In the genomic region with DNA sequence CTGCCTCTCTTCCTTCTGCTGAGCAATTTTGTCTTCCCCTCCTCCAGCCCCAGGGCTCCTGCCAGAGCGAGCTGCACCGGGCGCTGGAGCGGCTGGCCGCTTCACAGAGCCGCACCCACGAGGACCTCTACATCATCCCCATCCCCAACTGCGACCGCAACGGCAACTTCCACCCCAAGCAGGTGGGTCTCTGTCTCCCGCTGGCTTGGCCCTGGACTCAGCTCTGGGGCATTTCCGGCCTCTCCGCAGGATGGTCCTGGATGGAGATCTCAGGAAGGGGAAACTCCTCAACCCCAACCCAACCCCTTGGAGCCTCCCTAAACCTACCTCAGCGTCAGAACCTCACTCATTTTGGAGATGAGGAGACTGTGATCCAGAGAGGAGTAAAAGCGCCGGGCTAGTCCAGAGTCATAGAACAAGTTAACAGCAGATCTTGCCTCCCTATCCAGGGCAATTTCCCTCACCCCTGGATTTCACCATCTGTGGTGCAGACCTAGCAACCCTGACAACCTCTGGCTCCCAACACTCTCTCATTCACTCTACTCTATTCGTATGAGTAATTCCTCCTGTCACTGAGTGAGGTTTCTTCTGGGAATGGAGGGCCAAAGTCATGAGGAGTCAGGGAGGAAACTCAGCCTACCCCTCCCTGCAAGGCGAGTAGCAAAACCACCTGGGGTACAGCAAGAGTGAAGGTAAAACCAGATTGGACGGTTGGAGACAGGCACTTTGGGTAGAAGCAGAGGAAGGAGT, we compare ENCODE assay signal across 15 cellular contexts. TPM values are rescaled to one million over a fixed set of nuclear protein-coding genes. Genes with fewer than 3 reads are reported as not detected.
DNase-seq lines count a peak whose midpoint lies in the region; TF ChIP-seq lines count a peak whose summit lies in the region.
"Had no signal": no experiment of that assay in that cellular context is flagged by ENCODE, and none has a peak within 500 bp of the region (broad histone marks: within the 10 kb centered on the region; RNA-seq: fewer than 3 reads in every experiment).

No MANE protein-coding gene starts in this region.

- H3K27ac Mint-ChIP-seq in neural progenitor cell = peak overlapping the region; percentile 42

- H2AFZ ChIP-seq in ACC112 (ENCODE audit: low read length, unreplicated experiment) = no peak overlapping the region
- no peak overlapping the region for H2AFZ ChIP-seq in neural progenitor cell (replicated peaks)

- H3F3A ChIP-seq in neural progenitor cell (ENCODE audit: low read depth) = no peaks in the 10 kb centered on the region

- peaks cover 20% of the 10 kb centered on the region for H3K4me1 Mint-ChIP-seq in neural progenitor cell

- TF ChIP-seq CTCF in cardiac fibroblast (IDR thresholded peaks at IDR 0.05; ENCODE audit: low read depth, low read length) (no peak), neural progenitor cell (IDR thresholded peaks at IDR 0.05) (no peak)

- H3K4me3 Mint-ChIP-seq in neural progenitor cell = no peak overlapping the region

- H3K79me2 ChIP-seq in ACC112 (ENCODE audit: control insufficient read depth, insufficient read depth, low read length, unreplicated experiment) (peaks cover 36% of the 10 kb centered on the region), neural progenitor cell (ENCODE audit: low read depth) (no peaks in the 10 kb centered on the region)

- H3K4me2 ChIP-seq in neural progenitor cell = no peak overlapping the region

- H3K27me3 Mint-ChIP-seq in neural progenitor cell (ENCODE audit: insufficient read depth, low read depth) = peaks cover 4% of the 10 kb centered on the region

- H3K4me1 ChIP-seq in ACC112 (ENCODE audit: control insufficient read depth, insufficient read depth, low read length, unreplicated experiment) (peaks cover 92% of the 10 kb centered on the region), neural progenitor cell (peaks cover 15% of the 10 kb centered on the region)

- H3K4me3 ChIP-seq in ACC112 (ENCODE audit: low read depth, low read length) (no peak overlapping the region), H7 (ENCODE audit: insufficient read depth, low read depth, low read length) (no peak overlapping the region), cardiac fibroblast (replicated peaks in 1 of 2; ENCODE audit: low read depth in 2 of 2, low read length in 2 of 2) (no peak overlapping the region), neural progenitor cell (no peak overlapping the region)
- H3K4me3 ChIP-seq: adrenal gland had no signal

- no peaks in the 10 kb centered on the region for H3K27me3 ChIP-seq in ACC112 (ENCODE audit: insufficient read depth, low read length)
- H3K27me3 ChIP-seq in H7 (ENCODE audit: control insufficient read depth, insufficient read depth, low read length) = no peaks in the 10 kb centered on the region
- H3K27me3 ChIP-seq in neural progenitor cell = no peaks in the 10 kb centered on the region
- H3K27me3 ChIP-seq: adrenal gland had no signal

- H3K36me3 ChIP-seq in ACC112 (ENCODE audit: insufficient read depth, low read length) (peaks cover 48% of the 10 kb centered on the region), H7 (replicated peaks; ENCODE audit: control insufficient read depth, insufficient read depth, low read length) (peaks cover 15% of the 10 kb centered on the region), neural progenitor cell (no peaks in the 10 kb centered on the region)

- H3K36me3 Mint-ChIP-seq in neural progenitor cell = peaks cover 17% of the 10 kb centered on the region

- H3K27ac ChIP-seq in ACC112 (ENCODE audit: low read depth, low read length) (peak overlapping the region; percentile 90), neural progenitor cell (no peak overlapping the region)
- H3K27ac ChIP-seq: epithelial cell of prostate had no signal

- H3K9me3 ChIP-seq in neural progenitor cell (ENCODE audit: low read depth) = no peaks in the 10 kb centered on the region
- H3K9me3 ChIP-seq: adrenal gland had no signal

- no peaks in the 10 kb centered on the region for H4K20me1 ChIP-seq in neural progenitor cell (ENCODE audit: low read depth)

- DNase-seq in H7 = peak; percentile 31
- peak; percentile 34 to 53 for DNase-seq in cardiac fibroblast (ENCODE audit: low read depth in 2 of 2)
- no peak for DNase-seq in neural progenitor cell (ENCODE audit: low spot score)
- no peak for DNase-seq in NCI-H69 (lab: John Stamatoyannopoulos, UW)
- DNase-seq in glomerular visceral epithelial cell (ENCODE audit: extremely low spot score) = no peak
- DNase-seq in NCI-H2029 (lab: John Stamatoyannopoulos, UW) = no peak
- DNase-seq in activated T-cell treated with anti-CD3 and anti-CD28 coated beads, Interleukin-2, amount 50 U/mL, for 1 hour = no peak
- DNase-seq: activated CD4-positive, CD25-positive, alpha-beta regulatory T cell; activated T-cell treated with anti-CD3 and anti-CD28 coated beads for 4 hours; adrenal gland; DMS79 treated with DMSO at 0.1 percent for 48 hours; NCI-H1092 had no signal

- no peak overlapping the region for H3K9ac ChIP-seq in neural progenitor cell

- no peaks in the 10 kb centered on the region for H3K9me3 Mint-ChIP-seq in neural progenitor cell

RNA-seq across cellular contexts. Expression of gene IGFBP4, which starts 10.8 kb away (rescaled TPM):
- total RNA-seq in H7 (2014; rRNA removed; shearing (Covaris generic)) = 24.6 and 31.8 TPM in 2 replicates
- total RNA-seq in neural progenitor cell (ENCODE audit: low replicate concordance) = 14.4 and 20.3 TPM in 2 replicates

RNA-seq across cellular contexts. Expression of gene TOP2A, which starts 36.4 kb away (rescaled TPM):
- total RNA-seq in H7 (2014; rRNA removed; shearing (Covaris generic)) = 159 and 249 TPM in 2 replicates
- 566 and 968 TPM in 2 replicates for total RNA-seq in neural progenitor cell (ENCODE audit: low replicate concordance)

RNA-seq across cellular contexts. Expression of gene TNS4, which starts 47.4 kb away (rescaled TPM):
- 0.14 and 0.18 TPM in 2 replicates for total RNA-seq in H7 (2014; rRNA removed; shearing (Covaris generic))
- total RNA-seq in neural progenitor cell (ENCODE audit: low replicate concordance) = not detected in 2 replicates
- total RNA-seq: temporal lobe had no signal

Comparison
In these comparisons a context has a peak if more than half of its experiments do, and no peak if none do; other contexts are left out.
1. DNase-seq: peak in H7 (single experiment) and cardiac fibroblast (2 of 2); none in neural progenitor cell (single experiment), NCI-H69 (single experiment), glomerular visceral epithelial cell (single experiment), NCI-H2029 (single experiment) and activated T-cell treated with anti-CD3 and anti-CD28 coated beads, Interleukin-2, amount 50 U/mL, for 1 hour (single experiment).